24 cellular contexts compared by ENCODE assay signal in the genomic region with DNA sequence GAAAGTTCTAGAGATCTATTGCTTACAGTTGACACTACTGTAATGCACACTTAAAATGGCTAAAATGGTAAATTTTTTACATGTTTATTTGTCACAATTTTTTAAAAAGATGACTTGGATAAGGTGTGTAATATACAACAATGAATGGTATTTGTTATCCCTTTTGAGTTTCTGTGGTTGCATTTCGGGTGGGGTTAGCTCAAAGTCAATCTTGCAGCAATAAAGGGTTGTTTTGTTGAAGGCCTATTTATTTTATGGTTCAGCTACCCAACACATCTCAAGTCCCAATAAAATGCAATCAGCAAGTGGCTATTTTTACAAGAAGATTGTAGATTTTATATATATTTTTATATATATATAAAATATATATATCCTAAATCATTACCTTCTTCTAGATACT. TPM values are rescaled to one million over a fixed set of nuclear protein-coding genes. Genes with fewer than 3 reads are reported as not detected.
A peak's percentile ranks its signal among the peaks of the same experiment; 100 is the strongest.
DNase-seq lines count a peak whose midpoint lies in the region; FAIRE-seq and TF ChIP-seq lines count a peak whose summit lies in the region.
"Had no signal": no experiment of that assay in that cellular context is flagged by ENCODE, and none has a peak within 500 bp of the region (broad histone marks: within the 10 kb centered on the region; RNA-seq: fewer than 3 reads in every experiment).

No MANE protein-coding gene starts in this region.

- BruUV-seq in mammary epithelial cell (replicated peaks; lab: Mats Ljungman, UMichigan), result no TSS peak

- H3K9ac ChIP-seq in mammary epithelial cell (ENCODE audit: insufficient read depth, low read length), result no peak overlapping the region
- H3K9ac ChIP-seq: BLaER1 treated with 17β-estradiol and CSF1 and Interleukin-3, amounts not matched to agents 10 nM and 100 nM had no signal

- H2AFZ ChIP-seq in mammary epithelial cell (ENCODE audit: low read depth, low read length), result no peak overlapping the region

- in situ Hi-C loops in mammary epithelial cell (cut with MboI; ENCODE audit: low sequenced_read_pairs in 2 of 2), result no loop called here

- no peaks in the 10 kb centered on the region for H3K4me1 Mint-ChIP-seq in type B pancreatic cell (ENCODE audit: unreplicated experiment)
- no peaks in the 10 kb centered on the region for H3K4me1 Mint-ChIP-seq in immature natural killer cell
- H3K4me1 Mint-ChIP-seq: CD14-positive monocyte; CD8-positive, alpha-beta memory T cell had no signal

- H3K27me3 ChIP-seq in mammary epithelial cell (ENCODE audit: insufficient read depth, low read length), result no peaks in the 10 kb centered on the region
- H3K27me3 ChIP-seq in breast epithelium, result no peaks in the 10 kb centered on the region
- H3K27me3 ChIP-seq: BLaER1 treated with 17β-estradiol and CSF1 and Interleukin-3, amounts not matched to agents 10 nM and 100 nM had no signal

- CTCF ChIA-PET in mammary epithelial cell (lab: Charles Lee; ENCODE audit: low non-redundant PET), result no interaction called here

- H3K9me3 ChIP-seq in mammary epithelial cell (replicated peaks; ENCODE audit: insufficient read depth, low read length) (no peaks in the 10 kb centered on the region), breast epithelium (no peaks in the 10 kb centered on the region)
- H3K9me3 ChIP-seq: BE2C, HAP-1 had no signal

- H3K4me3 ChIP-seq in mammary epithelial cell (replicated peaks in 1 of 3; ENCODE audit: insufficient read depth in 1 of 3, low read depth in 2 of 3, low read length in 3 of 3), result no peak overlapping the region
- H3K4me3 ChIP-seq in breast epithelium, result no peak overlapping the region
- H3K4me3 ChIP-seq: A549; BLaER1 treated with 17β-estradiol and CSF1 and Interleukin-3, amounts not matched to agents 10 nM and 100 nM; HAP-1 had no signal

- H3K27ac ChIP-seq in mammary epithelial cell (ENCODE audit: insufficient read depth, low read depth, low read length) (no peak overlapping the region), breast epithelium (no peak overlapping the region)
- H3K27ac ChIP-seq: A549; BLaER1 treated with 17β-estradiol and CSF1 and Interleukin-3, amounts not matched to agents 10 nM and 100 nM had no signal

- H3K4me1 ChIP-seq in mammary epithelial cell (ENCODE audit: insufficient read depth, low read length) (no peaks in the 10 kb centered on the region), breast epithelium (no peaks in the 10 kb centered on the region)
- H3K4me1 ChIP-seq: A549, BE2C, HAP-1 had no signal

- dilution Hi-C loops in mammary epithelial cell (cut with HindIII; ENCODE audit: low sequenced_read_pairs), result no loop called here

- peaks cover 2% of the 10 kb centered on the region for H3K9me3 Mint-ChIP-seq in type B pancreatic cell
- peaks cover 0 to 5% (median 0%) of the 10 kb centered on the region in 6 donors for H3K9me3 Mint-ChIP-seq in immature natural killer cell
- H3K9me3 Mint-ChIP-seq: CD4-positive, alpha-beta T cell; HFFc6 had no signal

- H4K20me1 ChIP-seq in mammary epithelial cell (ENCODE audit: insufficient read depth, low read length), result no peaks in the 10 kb centered on the region
- H4K20me1 ChIP-seq: BLaER1 treated with 17β-estradiol and CSF1 and Interleukin-3, amounts not matched to agents 10 nM and 100 nM had no signal

- 88% methylated on average over 1 of the region's 1 CpG for WGBS in mammary epithelial cell (ENCODE audit: low coverage, missing lambda C conversion rate)

- H3K4me3 Mint-ChIP-seq in type B pancreatic cell (no peak overlapping the region), immature natural killer cell (no peak overlapping the region)
- H3K4me3 Mint-ChIP-seq: CD14-positive monocyte; CD4-positive, alpha-beta T cell; CD8-positive, alpha-beta memory T cell; HFFc6 had no signal

- peak; percentile 45 for FAIRE-seq in colon (lab: Jason Lieb, UNC)
- FAIRE-seq: A549, GM12891, GM18507 had no signal

- H3K27ac Mint-ChIP-seq in type B pancreatic cell, result peak overlapping the region; percentile 78
- no peak overlapping the region for H3K27ac Mint-ChIP-seq in immature natural killer cell
- H3K27ac Mint-ChIP-seq: CD4-positive, alpha-beta T cell; CD8-positive, alpha-beta memory T cell; HFFc6 had no signal

- DNase-seq in mammary epithelial cell, result peak; percentile 10
- no peak for DNase-seq in breast epithelium (ENCODE audit: low spot score in 2 of 2)
- DNase-seq in type B pancreatic cell (ENCODE audit: extremely low spot score, unreplicated experiment), result no peak
- DNase-seq in HUDEP-2 (lab: John Stamatoyannopoulos, UW; ENCODE audit: unreplicated experiment in 76 of 76), result no peak
- DNase-seq in immature natural killer cell, result no peak
- DNase-seq: 8988T; ACHN; AML-193; BE2C; Calu3; CD4-positive, alpha-beta T cell; CD8-positive, alpha-beta memory T cell; DMS53; DMS79 treated with DMSO at 0.1 percent for 48 hours; GF-D8; GOT3 had no signal

- intact Hi-C loops in mammary epithelial cell (cut with micrococcal nuclease) (no loop called here), breast epithelium (cut with DNase I; ENCODE audit: low total_unique reads) (no loop called here)

- H3K79me2 ChIP-seq in mammary epithelial cell (ENCODE audit: insufficient read depth, low read length), result no peaks in the 10 kb centered on the region

- no peak overlapping the region for H3K4me2 ChIP-seq in mammary epithelial cell (ENCODE audit: insufficient read depth, low read depth, low read length)
- H3K4me2 ChIP-seq: A549; BLaER1 treated with 17β-estradiol and CSF1 and Interleukin-3, amounts not matched to agents 10 nM and 100 nM had no signal

- no peaks in the 10 kb centered on the region for H3K36me3 ChIP-seq in mammary epithelial cell (ENCODE audit: insufficient read depth, low read length)
- no peaks in the 10 kb centered on the region for H3K36me3 ChIP-seq in breast epithelium
- H3K36me3 ChIP-seq: BE2C, HAP-1 had no signal

- TF ChIP-seq POLR2A in breast epithelium (IDR thresholded peaks at IDR 0.05), result no peak

- H3K36me3 Mint-ChIP-seq in type B pancreatic cell (no peaks in the 10 kb centered on the region), immature natural killer cell (peaks cover 0 to 7% (median 0%) of the 10 kb centered on the region in 3 donors)
- H3K36me3 Mint-ChIP-seq: CD14-positive monocyte had no signal

- TF ChIP-seq CTCF in mammary epithelial cell (conservative IDR thresholded peaks at IDR 0.05 in 1 of 2, IDR thresholded peaks at IDR 0.05 in 1 of 2; ENCODE audit: extremely low read depth in 1 of 2, insufficient read depth in 1 of 2, low read depth in 1 of 2, low read length in 2 of 2) (no peak), breast epithelium (IDR thresholded peaks at IDR 0.05) (no peak), type B pancreatic cell (conservative IDR thresholded peaks at IDR 0.05) (no peak)

- H3K27me3 Mint-ChIP-seq in type B pancreatic cell (no peaks in the 10 kb centered on the region), immature natural killer cell (ENCODE audit: low read depth in 3 of 3) (peaks cover 0 to 4% (median 0%) of the 10 kb centered on the region in 3 donors)
- H3K27me3 Mint-ChIP-seq: CD4-positive, alpha-beta T cell; CD8-positive, alpha-beta memory T cell had no signal

RNA-seq across cellular contexts. Expression of a gene that starts 22.1 kb away (rescaled TPM):
- total RNA-seq in mammary epithelial cell, result 10 to 100 TPM in 1 of 2 donors, 1 to 10 TPM in 1; 5.5 to 33.7 TPM
- 32.5 TPM for polyA plus RNA-seq in mammary epithelial cell
- 28.7 TPM for polyA minus RNA-seq in mammary epithelial cell
- 10 to 100 TPM in 1 of 3 donors, 1 to 10 TPM in 2; 5.4 to 11.8 (median 10.0) TPM for total RNA-seq in breast epithelium
- 31.9 and 42.9 TPM in 2 replicates for total RNA-seq in type B pancreatic cell (ENCODE audit: low replicate concordance)
- 10 to 100 TPM; 29.5 to 46.1 (median 39.1) TPM for polyA plus RNA-seq in immature natural killer cell
